Comparison of ENCODE assay signal across 11 cellular contexts in genomic region chr3:159902531-159903314, GRCh38.
DNase-seq lines count a peak whose midpoint lies in the region; ATAC-seq and TF ChIP-seq lines count a peak whose summit lies in the region.
"Had no signal": no experiment of that assay in that cellular context is flagged by ENCODE, and none has a peak within 500 bp of the region (broad histone marks: within the 10 kb centered on the region; RNA-seq: fewer than 3 reads in every experiment).

No MANE protein-coding gene starts in this region.

- WGBS in heart left ventricle, 4 donors, result 81 to 86% (median 83%) methylated on average over 8 of the region's 8 CpGs

- TF ChIP-seq POLR2A in heart left ventricle (IDR thresholded peaks at IDR 0.05), result no peak

- no peak for ATAC-seq in heart left ventricle
- ATAC-seq in HG02759 (IDR thresholded peaks at IDR 0.05; ENCODE audit: unreplicated experiment), result peak; percentile 71
- ATAC-seq in HG03575 (IDR thresholded peaks at IDR 0.05; ENCODE audit: extremely low read depth, insufficient number of reproducible peaks, low FRiP score, unreplicated experiment), result peak; percentile 44
- peak; percentile 56 for ATAC-seq in upper lobe of right lung

- H3K27ac ChIP-seq in cardiac muscle cell (peak overlapping the region; percentile 12), heart left ventricle (no peak overlapping the region), upper lobe of right lung (no peak overlapping the region), coronary artery (no peak overlapping the region)

- H3K4me1 ChIP-seq in cardiac muscle cell (ENCODE audit: low read depth) (no peaks in the 10 kb centered on the region), heart left ventricle (peaks cover 0 to 15% (median 5%) of the 10 kb centered on the region in 12 donors), upper lobe of right lung (no peaks in the 10 kb centered on the region)

- H3K4me3 ChIP-seq in cardiac muscle cell, result no peak overlapping the region
- no peak overlapping the region for H3K4me3 ChIP-seq in heart left ventricle
- H3K4me3 ChIP-seq in upper lobe of right lung, result no peak overlapping the region
- no peak overlapping the region for H3K4me3 ChIP-seq in coronary artery

- H3K36me3 ChIP-seq in cardiac muscle cell (no peaks in the 10 kb centered on the region), heart left ventricle (peaks cover 0 to 10% (median 3%) of the 10 kb centered on the region in 9 donors), upper lobe of right lung (peaks cover 5% of the 10 kb centered on the region)

- H3K27me3 ChIP-seq in cardiac muscle cell (no peaks in the 10 kb centered on the region), heart left ventricle (no peaks in the 10 kb centered on the region), upper lobe of right lung (no peaks in the 10 kb centered on the region)

- no peak for TF ChIP-seq CTCF in cardiac muscle cell (IDR thresholded peaks at IDR 0.05; ENCODE audit: low read depth, low read length)
- no peak for TF ChIP-seq CTCF in heart left ventricle (IDR thresholded peaks at IDR 0.05)
- no peak for TF ChIP-seq CTCF in upper lobe of right lung (IDR thresholded peaks at IDR 0.05)
- TF ChIP-seq CTCF in coronary artery (IDR thresholded peaks at IDR 0.05), result no peak

- intact Hi-C loops in heart left ventricle (cut with DNase I) (no loop called here), upper lobe of right lung (cut with DNase I) (no loop called here)

- DNase-seq in cardiac muscle cell (ENCODE audit: low read depth in 1 of 2, low spot score in 1 of 2) (no peak), heart left ventricle (no peak), upper lobe of right lung (no peak), COR-L47 (lab: John Stamatoyannopoulos, UW) (no peak), coronary artery (ENCODE audit: low spot score) (no peak)
- DNase-seq in stimulated activated CD4-positive, alpha-beta T cell treated with anti-CD3 and anti-CD28 coated beads, Interleukin-2, amount 100 ng/mL, for 24 hours, result no peak
- DNase-seq: ACHN; activated naive CD8-positive, alpha-beta T cell treated with anti-CD3 and anti-CD28 coated beads for 36 hours; NCI-H345 had no signal

- no peaks in the 10 kb centered on the region for H3K9me3 ChIP-seq in cardiac muscle cell (ENCODE audit: low read depth)
- H3K9me3 ChIP-seq in heart left ventricle, result no peaks in the 10 kb centered on the region
- H3K9me3 ChIP-seq in upper lobe of right lung, result no peaks in the 10 kb centered on the region

Comparison
In these comparisons a context has a peak if more than half of its experiments do, and no peak if none do; other contexts are left out.
1. ATAC-seq: peak in HG02759 (single experiment), HG03575 (single experiment) and upper lobe of right lung (single experiment); none in heart left ventricle (0 of 4).